In the genomic region with DNA sequence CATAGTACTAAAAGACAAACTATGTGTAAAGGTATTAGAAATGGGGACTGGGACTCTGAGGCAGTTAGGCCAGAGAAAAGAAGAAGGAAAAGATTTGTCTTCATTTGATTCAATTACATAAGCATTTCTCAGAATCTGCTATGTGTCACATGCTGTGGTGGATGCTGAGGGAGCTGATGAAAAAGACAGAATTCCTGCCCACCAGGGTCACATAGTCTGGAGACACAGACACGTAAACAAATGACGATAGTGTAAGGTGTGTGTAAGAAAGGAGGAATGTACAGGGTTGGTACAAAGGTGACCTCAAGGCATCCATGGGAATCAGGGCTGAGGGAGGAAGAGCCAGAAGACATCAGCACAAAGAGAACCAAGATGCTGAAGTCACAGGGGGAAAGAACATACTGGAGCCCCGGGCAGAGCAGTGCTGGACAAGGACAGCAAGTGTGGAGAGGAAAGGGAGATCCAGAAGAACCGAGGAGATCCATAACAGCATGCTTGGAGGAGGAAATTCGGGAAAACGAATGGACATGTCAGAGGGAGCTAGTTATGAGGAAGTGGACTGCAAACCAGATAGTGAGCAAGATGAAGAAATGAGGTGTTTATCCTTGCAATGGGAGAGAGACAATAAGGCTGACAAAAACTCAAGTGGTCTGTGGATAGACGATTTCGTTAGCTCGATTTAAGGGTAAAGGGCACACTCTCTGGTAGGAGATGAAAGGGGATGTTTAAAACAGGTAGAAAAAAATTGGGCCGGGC, we compare ENCODE assay signal across 13 cellular contexts. TPM values are rescaled to one million over a fixed set of nuclear protein-coding genes. Genes with fewer than 3 reads are reported as not detected.
DNase-seq lines count a peak whose midpoint lies in the region; TF ChIP-seq lines count a peak whose summit lies in the region.
"Had no signal": no experiment of that assay in that cellular context is flagged by ENCODE, and none has a peak within 500 bp of the region (broad histone marks: within the 10 kb centered on the region; RNA-seq: fewer than 3 reads in every experiment).

No MANE protein-coding gene starts in this region.

- H3K9me3 Mint-ChIP-seq in Caco-2 (ENCODE audit: unreplicated experiment) (no peaks in the 10 kb centered on the region), IgD-negative memory B cell (no peaks in the 10 kb centered on the region)

- H3K27me3 Mint-ChIP-seq in Caco-2 (ENCODE audit: insufficient read depth, unreplicated experiment) (peaks cover 12% of the 10 kb centered on the region), IgD-negative memory B cell (peaks cover 14% of the 10 kb centered on the region)

- no peak for TF ChIP-seq RAD21 in neural cell (conservative IDR thresholded peaks at IDR 0.05)

- no peaks in the 10 kb centered on the region for H3K9me2 ChIP-seq in neural cell (ENCODE audit: insufficient read depth, low read length)

- peak overlapping the region; percentile 56 for H3K9ac ChIP-seq in neural cell (ENCODE audit: low read length)

- H3K4me1 Mint-ChIP-seq in Caco-2 (ENCODE audit: low read depth, unreplicated experiment) (peaks cover 19% of the 10 kb centered on the region), IgD-negative memory B cell (peaks cover 10 to 16% (median 11%) of the 10 kb centered on the region in 3 donors)

- H3K36me3 ChIP-seq in Caco-2 (ENCODE audit: control insufficient read depth, insufficient read depth, low read length) (no peaks in the 10 kb centered on the region), brain microvascular endothelial cell (replicated peaks) (no peaks in the 10 kb centered on the region), neural cell (ENCODE audit: insufficient read depth, low read length) (no peaks in the 10 kb centered on the region)
- H3K36me3 ChIP-seq: SJSA1 had no signal

- H3F3A ChIP-seq in neural cell (ENCODE audit: insufficient read depth, low read length, poor library complexity, severe bottlenecking) = no peaks in the 10 kb centered on the region

- no peak for TF ChIP-seq EP300 in neural cell (conservative IDR thresholded peaks at IDR 0.05; ENCODE audit: poor library complexity, severe bottlenecking)

- H3K27ac Mint-ChIP-seq in Caco-2 (ENCODE audit: unreplicated experiment) (peak overlapping the region; percentile 56), IgD-negative memory B cell (peak overlapping the region in 2 of 3 donors; percentile 58 to 70)

- H4K20me1 ChIP-seq in neural cell (ENCODE audit: insufficient read depth) = peaks cover 5% of the 10 kb centered on the region

- H3K9me3 ChIP-seq in Caco-2 (no peaks in the 10 kb centered on the region), neural cell (ENCODE audit: low read length) (no peaks in the 10 kb centered on the region)
- H3K9me3 ChIP-seq: psoas muscle, SJSA1 had no signal

- no TSS peak for BruUV-seq in Caco-2 (replicated peaks; lab: Mats Ljungman, UMichigan)

- H3K36me3 Mint-ChIP-seq in Caco-2 (ENCODE audit: insufficient read depth, unreplicated experiment) (no peaks in the 10 kb centered on the region), IgD-negative memory B cell (no peaks in the 10 kb centered on the region)

- no peak overlapping the region for H2AFZ ChIP-seq in neural cell (ENCODE audit: low read depth, low read length)

- no peak overlapping the region for H3K4me2 ChIP-seq in neural cell (ENCODE audit: low read length)

- CTCF ChIA-PET in Caco-2 (lab: Charles Lee) = interaction anchor here (0.6 to 1.8 kb wide), 5 partner anchors 7 to 219 kb away, joined by 3 to 10 read pairs (median 3); no protein-coding TSS in a partner anchor

- H3K27ac ChIP-seq in brain microvascular endothelial cell (no peak overlapping the region), neural cell (ENCODE audit: low read length) (peak overlapping the region; percentile 79)
- H3K27ac ChIP-seq: SJSA1 had no signal

- H3K79me2 ChIP-seq in neural cell (replicated peaks; ENCODE audit: insufficient read depth, low read length) = peaks cover 32% of the 10 kb centered on the region

- DNase-seq in Caco-2 (no peak), brain microvascular endothelial cell (peak; percentile 21), putamen (ENCODE audit: low spot score) (no peak), midbrain (lab: John Stamatoyannopoulos, UW) (no peak), DMS 273 treated with DMSO at 0.1 percent for 48 hours (lab: John Stamatoyannopoulos, UW) (no peak)
- DNase-seq: amniotic stem cell; effector memory CD4-positive, alpha-beta T cell; HCEC 1CT; psoas muscle; stimulated activated CD4-positive, alpha-beta T cell treated with anti-CD3 and anti-CD28 coated beads, Interleukin-4, amount 100 ng/mL, for 1 hour had no signal

- intact Hi-C loops in Caco-2 (cut with micrococcal nuclease; ENCODE audit: unreplicated experiment) = no loop called here

- TF ChIP-seq CTCF in Caco-2 (IDR thresholded peaks at IDR 0.05; ENCODE audit: insufficient read depth in 1 of 2, low read depth in 1 of 2, low read length in 1 of 2, severe bottlenecking in 1 of 2, unreplicated experiment in 1 of 2) (no peak), brain microvascular endothelial cell (IDR thresholded peaks at IDR 0.05; ENCODE audit: low read depth, low read length, missing control alignments) (no peak), neural cell (IDR thresholded peaks at IDR 0.05; ENCODE audit: poor library complexity, severe bottlenecking) (no peak)

- 0 out of 2 replicates have a peak, but pooled peaks cover 11% of the 10 kb centered on the region for H3K4me1 ChIP-seq in Caco-2

- peak overlapping the region; percentile 63 for H3K4me3 Mint-ChIP-seq in Caco-2 (ENCODE audit: unreplicated experiment)
- peak overlapping the region; percentile 58 to 85 (median 82) for H3K4me3 Mint-ChIP-seq in IgD-negative memory B cell

- peaks cover 1% of the 10 kb centered on the region; the same call in 1 of the 2 replicates for H3K27me3 ChIP-seq in Caco-2 (replicated peaks; ENCODE audit: control insufficient read depth, insufficient read depth, low read length)
- peaks cover 12% of the 10 kb centered on the region for H3K27me3 ChIP-seq in brain microvascular endothelial cell (replicated peaks)
- no peaks in the 10 kb centered on the region for H3K27me3 ChIP-seq in neural cell (ENCODE audit: insufficient read depth, low read depth, low read length)
- H3K27me3 ChIP-seq: SJSA1 had no signal

- in situ Hi-C loops in brain microvascular endothelial cell (cut with HindIII; ENCODE audit: low pct_ligation_motif_present, low sequenced_read_pairs) = no loop called here

- no peak overlapping the region for H3K4me3 ChIP-seq in Caco-2 (ENCODE audit: low read depth, low read length)
- H3K4me3 ChIP-seq in brain microvascular endothelial cell (ENCODE audit: low read depth, low read length) = no peak overlapping the region
- H3K4me3 ChIP-seq in neural cell (ENCODE audit: low read length) = peak overlapping the region; percentile 79

- POLR2A ChIA-PET in Caco-2 (lab: Charles Lee) = interaction anchor here (0.5 kb wide), 1 partner anchor 1090 kb away, joined by 3 read pairs; no protein-coding TSS in a partner anchor

TF ChIP-seq in neural cell, 6 proteins besides CTCF, POLR2A, EP300 and RAD21:
- TF ChIP-seq EZH2 (IDR thresholded peaks at IDR 0.05; ENCODE audit: borderline replicate concordance, insufficient read depth, low read length, poor library complexity, severe bottlenecking) = no peak
- TF ChIP-seq, protein P1, sequence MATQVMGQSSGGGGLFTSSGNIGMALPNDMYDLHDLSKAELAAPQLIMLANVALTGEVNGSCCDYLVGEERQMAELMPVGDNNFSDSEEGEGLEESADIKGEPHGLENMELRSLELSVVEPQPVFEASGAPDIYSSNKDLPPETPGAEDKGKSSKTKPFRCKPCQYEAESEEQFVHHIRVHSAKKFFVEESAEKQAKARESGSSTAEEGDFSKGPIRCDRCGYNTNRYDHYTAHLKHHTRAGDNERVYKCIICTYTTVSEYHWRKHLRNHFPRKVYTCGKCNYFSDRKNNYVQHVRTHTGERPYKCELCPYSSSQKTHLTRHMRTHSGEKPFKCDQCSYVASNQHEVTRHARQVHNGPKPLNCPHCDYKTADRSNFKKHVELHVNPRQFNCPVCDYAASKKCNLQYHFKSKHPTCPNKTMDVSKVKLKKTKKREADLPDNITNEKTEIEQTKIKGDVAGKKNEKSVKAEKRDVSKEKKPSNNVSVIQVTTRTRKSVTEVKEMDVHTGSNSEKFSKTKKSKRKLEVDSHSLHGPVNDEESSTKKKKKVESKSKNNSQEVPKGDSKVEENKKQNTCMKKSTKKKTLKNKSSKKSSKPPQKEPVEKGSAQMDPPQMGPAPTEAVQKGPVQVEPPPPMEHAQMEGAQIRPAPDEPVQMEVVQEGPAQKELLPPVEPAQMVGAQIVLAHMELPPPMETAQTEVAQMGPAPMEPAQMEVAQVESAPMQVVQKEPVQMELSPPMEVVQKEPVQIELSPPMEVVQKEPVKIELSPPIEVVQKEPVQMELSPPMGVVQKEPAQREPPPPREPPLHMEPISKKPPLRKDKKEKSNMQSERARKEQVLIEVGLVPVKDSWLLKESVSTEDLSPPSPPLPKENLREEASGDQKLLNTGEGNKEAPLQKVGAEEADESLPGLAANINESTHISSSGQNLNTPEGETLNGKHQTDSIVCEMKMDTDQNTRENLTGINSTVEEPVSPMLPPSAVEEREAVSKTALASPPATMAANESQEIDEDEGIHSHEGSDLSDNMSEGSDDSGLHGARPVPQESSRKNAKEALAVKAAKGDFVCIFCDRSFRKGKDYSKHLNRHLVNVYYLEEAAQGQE (IDR thresholded peaks at IDR 0.05; ENCODE audit: borderline replicate concordance) = no peak
- no peak for TF ChIP-seq SMC3 (conservative IDR thresholded peaks at IDR 0.05; ENCODE audit: poor library complexity)
- no peak for TF ChIP-seq TAF1 (IDR thresholded peaks at IDR 0.05; ENCODE audit: low read depth)
- TF ChIP-seq POLR2AphosphoS5 (IDR thresholded peaks at IDR 0.05) = no peak
- no peak for TF ChIP-seq MXI1 (conservative IDR thresholded peaks at IDR 0.05; ENCODE audit: poor library complexity, severe bottlenecking)

RNA-seq across cellular contexts. Expression of a gene that starts 1.2 kb away (rescaled TPM):
- 4.9 and 5.7 TPM in 2 replicates for total RNA-seq in Caco-2 (2022)
- 2.4 TPM for polyA plus RNA-seq in IgD-negative memory B cell
- 69.2 and 87.1 TPM in 2 replicates for polyA plus RNA-seq in neural cell
- polyA minus RNA-seq in neural cell = 46.7 and 50.0 TPM in 2 replicates

Comparison
In these comparisons a context has a peak if more than half of its experiments do, and no peak if none do; other contexts are left out.
1. RNA of a gene that starts 1.2 kb away (polyA plus RNA-seq): 69.2 to 87.1 TPM in neural cell; 2.4 TPM in IgD-negative memory B cell (single experiment); every median in the first group is over 10 times any median in the second.